21 cellular contexts compared by ENCODE assay signal in genomic region chr6:152459245-152459644, GRCh38.
DNase-seq lines count a peak whose midpoint lies in the region; ATAC-seq and TF ChIP-seq lines count a peak whose summit lies in the region.
"Had no signal": no experiment of that assay in that cellular context is flagged by ENCODE, and none has a peak within 500 bp of the region (broad histone marks: within the 10 kb centered on the region; RNA-seq: fewer than 3 reads in every experiment).

No MANE protein-coding gene starts in this region.

- H3K4me3 Mint-ChIP-seq in H9 (no peak overlapping the region), progenitor cell of endocrine pancreas (ENCODE audit: low read depth) (no peak overlapping the region)
- H3K4me3 Mint-ChIP-seq in CD8-positive, alpha-beta memory T cell = no peak overlapping the region
- H3K4me3 Mint-ChIP-seq: CD4-positive, alpha-beta T cell had no signal

- H3K27ac ChIP-seq in H9 (ENCODE audit: insufficient read length, low read depth, low read length) (no peak overlapping the region), IMR-90 (ENCODE audit: insufficient read depth, low read length) (no peak overlapping the region)
- no peak overlapping the region for H3K27ac ChIP-seq in CD8-positive, alpha-beta memory T cell (ENCODE audit: low read depth, low read length)
- H3K27ac ChIP-seq: BLaER1, GM23248, KMS-11 had no signal

- CTCF ChIA-PET in IMR-90 (lab: Yijun Ruan, JAX) = no interaction called here
- CTCF ChIA-PET in CD8-positive, alpha-beta memory T cell (lab: Charles Lee) = no interaction called here

- peaks cover 3% of the 10 kb centered on the region; the same call in 1 of the 2 replicates for H3K36me3 ChIP-seq in IMR-90 (ENCODE audit: control insufficient read depth, insufficient read depth, low read length)
- H3K36me3 ChIP-seq in CD8-positive, alpha-beta memory T cell (ENCODE audit: insufficient read depth, low read length) = no peaks in the 10 kb centered on the region
- H3K36me3 ChIP-seq: BLaER1 had no signal

- H3K4me3 ChIP-seq in IMR-90 (ENCODE audit: insufficient read depth, low read depth, low read length) = no peak overlapping the region
- H3K4me3 ChIP-seq in CD8-positive, alpha-beta memory T cell (ENCODE audit: low read length) = no peak overlapping the region
- H3K4me3 ChIP-seq: BLaER1, GM23248 had no signal

- H2BK5ac ChIP-seq in H9 (ENCODE audit: insufficient read length, low read length) = no peak overlapping the region
- peak overlapping the region; percentile 61 for H2BK5ac ChIP-seq in IMR-90 (ENCODE audit: low read depth, low read length, poor library complexity, severe bottlenecking)

- TF ChIP-seq POLR2A in IMR-90 (IDR thresholded peaks at IDR 0.05; ENCODE audit: low read depth, low read length) = no peak

- H3K9me3 ChIP-seq in H9 (ENCODE audit: control insufficient read depth, low read depth, low read length) = no peaks in the 10 kb centered on the region
- no peaks in the 10 kb centered on the region for H3K9me3 ChIP-seq in IMR-90 (ENCODE audit: control insufficient read depth, insufficient read depth, low read length)
- H3K9me3 ChIP-seq in CD8-positive, alpha-beta memory T cell (ENCODE audit: low read length) = no peaks in the 10 kb centered on the region
- H3K9me3 ChIP-seq: BLaER1, Caco-2 had no signal

- H3K4ac ChIP-seq in H9 (ENCODE audit: low read depth, low read length) = no peak overlapping the region
- peak overlapping the region; percentile 45; the same call in 1 of the 2 replicates for H3K4ac ChIP-seq in IMR-90 (ENCODE audit: low read depth, low read length)

- TF ChIP-seq CTCF in H9 (conservative IDR thresholded peaks at IDR 0.05) (no peak), IMR-90 (conservative IDR thresholded peaks at IDR 0.05; ENCODE audit: low read depth, low read length) (no peak), progenitor cell of endocrine pancreas (IDR thresholded peaks at IDR 0.05; ENCODE audit: unreplicated experiment) (no peak)

- H3K27ac Mint-ChIP-seq in H9 (no peak overlapping the region), progenitor cell of endocrine pancreas (peak overlapping the region; percentile 8)
- H3K27ac Mint-ChIP-seq in CD8-positive, alpha-beta memory T cell = peak overlapping the region in 1 of 8 donors; percentile 7
- H3K27ac Mint-ChIP-seq: CD4-positive, alpha-beta T cell had no signal

- H2AK9ac ChIP-seq in IMR-90 (replicated peaks; ENCODE audit: low read depth, low read length, poor library complexity) = no peak overlapping the region

- no peak for DNase-seq in H9
- peak; percentile 3 for DNase-seq in IMR-90
- peak; percentile 44 for DNase-seq in dermis blood vessel endothelial cell
- DNase-seq in progenitor cell of endocrine pancreas (ENCODE audit: low spot score, unreplicated experiment) = no peak
- DNase-seq in CD8-positive, alpha-beta memory T cell = no peak
- no peak for DNase-seq in NCI-H1694 treated with DMSO at 0.1 percent for 48 hours (lab: John Stamatoyannopoulos, UW)
- DNase-seq: Caco-2; CD4-positive, alpha-beta T cell; GDM1; NCI-H1105; NCI-H146; NCI-H2029 treated with DMSO at 0.1 percent for 48 hours; NCI-H446; NCI-H748 treated with DMSO at 0.1 percent for 48 hours; T-helper 1 cell had no signal

- WGBS in H9 (ENCODE audit: extremely low coverage, insufficient read length, low lambda C conversion rate) = no CpG with 5 or more reads among the region's 2 CpGs
- WGBS in IMR-90 (ENCODE audit: extremely low coverage in 2 of 2, insufficient read length in 1 of 2), 2 experiments = 89% methylated on average over 1 of the region's 2 CpGs; no CpG with 5 or more reads in 1 of the 2 experiments

- H3K56ac ChIP-seq in H9 (ENCODE audit: insufficient read length, low read depth, low read length) = no peak overlapping the region
- H3K56ac ChIP-seq in IMR-90 (ENCODE audit: extremely low read depth, insufficient read depth, low read length) = no peak overlapping the region

- no peak overlapping the region for H4K91ac ChIP-seq in H9 (ENCODE audit: insufficient read length, low read depth, low read length)
- peak overlapping the region; percentile 45 for H4K91ac ChIP-seq in IMR-90 (ENCODE audit: insufficient read depth, low read depth, low read length)

- H2BK12ac ChIP-seq in H9 (ENCODE audit: insufficient read length, low read depth, low read length) = peak overlapping the region; percentile 50

- no peak overlapping the region for H2BK15ac ChIP-seq in H9 (ENCODE audit: low read depth, low read length)
- H2BK15ac ChIP-seq in IMR-90 (ENCODE audit: low read depth, low read length) = 0 out of 3 replicates have a peak overlapping the region, but pooled peaks have one; percentile 36

- H2AK5ac ChIP-seq in H9 (ENCODE audit: insufficient read length, low read length) (no peak overlapping the region), IMR-90 (ENCODE audit: low read depth, low read length) (peak overlapping the region; percentile 64)

- H3K14ac ChIP-seq in H9 (ENCODE audit: insufficient read depth, low read length) (no peak overlapping the region), IMR-90 (replicated peaks; ENCODE audit: low read depth, low read length) (peak overlapping the region; percentile 69; the same call in 1 of the 2 replicates)

- H3K18ac ChIP-seq in H9 (ENCODE audit: insufficient read length, low read depth, low read length) = no peak overlapping the region
- no peak overlapping the region; the same call in 1 of the 2 replicates for H3K18ac ChIP-seq in IMR-90 (ENCODE audit: low read depth, low read length)

- H4K20me1 ChIP-seq in H9 (ENCODE audit: control insufficient read depth, insufficient read depth, insufficient read length) (no peaks in the 10 kb centered on the region), IMR-90 (ENCODE audit: insufficient read depth, low read length) (no peaks in the 10 kb centered on the region)
- H4K20me1 ChIP-seq: BLaER1 had no signal

- intact Hi-C loops in IMR-90 (cut with micrococcal nuclease) = no loop called here

- no peak overlapping the region for H3K9ac ChIP-seq in H9 (ENCODE audit: extremely low read depth, insufficient read length, low read length)
- H3K9ac ChIP-seq in IMR-90 (ENCODE audit: low read depth, low read length) = no peak overlapping the region
- H3K9ac ChIP-seq: BLaER1, GM23248, KMS-11 had no signal

- H3K23ac ChIP-seq in H9 (ENCODE audit: insufficient read length, low read depth, low read length) (no peak overlapping the region), IMR-90 (ENCODE audit: low read depth, low read length) (peak overlapping the region; percentile 78)

- H3T11ph ChIP-seq in H9 (ENCODE audit: low read length) = no peak overlapping the region

- ATAC-seq in IMR-90 (ENCODE audit: low read depth) = no peak
- no peak for ATAC-seq in GM19463 (IDR thresholded peaks at IDR 0.05; ENCODE audit: unreplicated experiment)
- no peak for ATAC-seq in HG03432 (IDR thresholded peaks at IDR 0.05; ENCODE audit: unreplicated experiment)
- ATAC-seq: Panc1 had no signal

- no TSS peak for BruUV-seq in IMR-90 (replicated peaks; lab: Mats Ljungman, UMichigan)

- H3K36me3 Mint-ChIP-seq in H9 (ENCODE audit: insufficient read depth in 1 of 3, low read depth in 3 of 3) (no peaks in the 10 kb centered on the region), progenitor cell of endocrine pancreas (ENCODE audit: insufficient read depth) (no peaks in the 10 kb centered on the region)
- peaks cover 0 to 25% (median 9%) of the 10 kb centered on the region in 3 donors for H3K36me3 Mint-ChIP-seq in CD8-positive, alpha-beta memory T cell

- H4K8ac ChIP-seq in H9 (replicated peaks; ENCODE audit: insufficient read length, low read depth, low read length) = no peak overlapping the region
- 0 out of 4 replicates have a peak overlapping the region, but pooled peaks of 1 of the 2 experiments have one; percentile 24 for H4K8ac ChIP-seq in IMR-90 (ENCODE audit: low read depth in 2 of 2, low read length in 2 of 2)

- H2BK120ac ChIP-seq in H9 (ENCODE audit: low read depth, low read length, poor library complexity, severe bottlenecking) (no peak overlapping the region), IMR-90 (ENCODE audit: low read depth, low read length) (peak overlapping the region; percentile 55)

- dilution Hi-C loops in IMR-90 (cut with HindIII; ENCODE audit: low sequenced_read_pairs, unreplicated experiment) = no loop called here

- POLR2A ChIA-PET in IMR-90 (lab: Charles Lee; ENCODE audit: unreplicated experiment) = no interaction called here
- POLR2A ChIA-PET in CD8-positive, alpha-beta memory T cell (lab: Charles Lee) = no interaction called here

- no peaks in the 10 kb centered on the region for H3K23me2 ChIP-seq in H9 (ENCODE audit: insufficient read length, low read depth, low read length, poor library complexity, severe bottlenecking)

- H3K4me2 ChIP-seq in H9 (ENCODE audit: insufficient read depth, insufficient read length, low read length) (no peak overlapping the region), IMR-90 (ENCODE audit: low read depth, low read length) (no peak overlapping the region)
- H3K4me2 ChIP-seq: BLaER1, KMS-11 had no signal

- H4K5ac ChIP-seq in H9 (ENCODE audit: insufficient read length, low read depth, low read length) = no peak overlapping the region
- H4K5ac ChIP-seq in IMR-90 (ENCODE audit: low read depth, low read length) = no peak overlapping the region

- in situ Hi-C loops in IMR-90 (cut with MboI; ENCODE audit: low sequenced_read_pairs) = no loop called here

- H3K27me3 ChIP-seq in H9 (ENCODE audit: insufficient read depth, low read length) (no peaks in the 10 kb centered on the region), IMR-90 (ENCODE audit: control insufficient read depth, insufficient read depth, low read length) (no peaks in the 10 kb centered on the region)
- H3K27me3 ChIP-seq in CD8-positive, alpha-beta memory T cell (ENCODE audit: insufficient read depth, low read length, poor library complexity, severe bottlenecking) = no peaks in the 10 kb centered on the region
- H3K27me3 ChIP-seq: BLaER1 had no signal

- H2AFZ ChIP-seq in H9 (ENCODE audit: low read length) (no peak overlapping the region), IMR-90 (replicated peaks; ENCODE audit: low read length, poor library complexity) (no peak overlapping the region)
- H2AFZ ChIP-seq: GM23248 had no signal

- H3K9me1 ChIP-seq in IMR-90 (ENCODE audit: insufficient read depth, low read length) = peaks cover 3% of the 10 kb centered on the region

- TF ChIP-seq RAD21 in IMR-90 (IDR thresholded peaks at IDR 0.05; ENCODE audit: low read length) = no peak

- no peaks in the 10 kb centered on the region for H3K4me1 ChIP-seq in H9 (ENCODE audit: insufficient read depth, low read length)
- peaks cover 10% of the 10 kb centered on the region for H3K4me1 ChIP-seq in IMR-90 (ENCODE audit: control insufficient read depth, insufficient read depth, low read length)
- H3K4me1 ChIP-seq in CD8-positive, alpha-beta memory T cell (ENCODE audit: insufficient read depth, low read length) = no peaks in the 10 kb centered on the region
- H3K4me1 ChIP-seq: BLaER1, Caco-2 had no signal

- H3K4me1 Mint-ChIP-seq in H9 = no peaks in the 10 kb centered on the region
- peaks cover 9% of the 10 kb centered on the region for H3K4me1 Mint-ChIP-seq in progenitor cell of endocrine pancreas (ENCODE audit: low read depth)
- peaks cover 4 to 19% (median 13%) of the 10 kb centered on the region in 3 donors for H3K4me1 Mint-ChIP-seq in CD8-positive, alpha-beta memory T cell

- H2BK20ac ChIP-seq in H9 (ENCODE audit: low read depth, low read length, poor library complexity, severe bottlenecking) (no peak overlapping the region), IMR-90 (ENCODE audit: low read depth, low read length) (peak overlapping the region; percentile 55; the same call in 1 of the 2 replicates)

- H3K27me3 Mint-ChIP-seq in H9 (ENCODE audit: low read depth) (no peaks in the 10 kb centered on the region), progenitor cell of endocrine pancreas (no peaks in the 10 kb centered on the region)
- H3K27me3 Mint-ChIP-seq in CD8-positive, alpha-beta memory T cell = no peaks in the 10 kb centered on the region

- no peaks in the 10 kb centered on the region for H3K79me1 ChIP-seq in H9 (ENCODE audit: insufficient read depth, low read depth, low read length, poor library complexity, severe bottlenecking)
- no peaks in the 10 kb centered on the region for H3K79me1 ChIP-seq in IMR-90 (ENCODE audit: low read depth in 1 of 2, low read length in 2 of 2)

- H3K79me2 ChIP-seq in H9 (ENCODE audit: insufficient read depth, low read length) = no peaks in the 10 kb centered on the region

- H3K9me3 Mint-ChIP-seq in H9 (no peaks in the 10 kb centered on the region), progenitor cell of endocrine pancreas (ENCODE audit: low read depth) (no peaks in the 10 kb centered on the region)
- no peaks in the 10 kb centered on the region for H3K9me3 Mint-ChIP-seq in CD8-positive, alpha-beta memory T cell
- H3K9me3 Mint-ChIP-seq: CD4-positive, alpha-beta T cell had no signal

Comparison
In these comparisons a context has a peak if more than half of its experiments do, and no peak if none do; other contexts are left out.
1. DNase-seq: peak in IMR-90 (single experiment) and dermis blood vessel endothelial cell (single experiment); none in H9 (single experiment), progenitor cell of endocrine pancreas (single experiment), CD8-positive, alpha-beta memory T cell (0 of 5) and NCI-H1694 treated with DMSO at 0.1 percent for 48 hours (single experiment).